ENCODE assay signal across 15 cellular contexts in genomic region chr17:63311416-63311937, GRCh38.
A peak's percentile ranks its signal among the peaks of the same experiment; 100 is the strongest.
DNase-seq lines count a peak whose midpoint lies in the region; ATAC-seq and TF ChIP-seq lines count a peak whose summit lies in the region.
"Had no signal": no experiment of that assay in that cellular context is flagged by ENCODE, and none has a peak within 500 bp of the region (broad histone marks: within the 10 kb centered on the region; RNA-seq: fewer than 3 reads in every experiment).

No MANE protein-coding gene starts in this region.

- peaks cover 7 to 11% of the 10 kb centered on the region in 2 donors for H3K4me1 Mint-ChIP-seq in natural killer cell treated with Interleukin-12 subunit alpha and Interleukin-12 subunit beta and Interleukin-15 and Interleukin-18, amount 100 ng/mL, for 72 hours (ENCODE audit: low read depth in 2 of 2)
- H3K4me1 Mint-ChIP-seq in natural killer cell (no peaks in the 10 kb centered on the region), glutamatergic neuron (ENCODE audit: low read depth, unreplicated experiment) (no peaks in the 10 kb centered on the region)
- peaks cover 11% of the 10 kb centered on the region for H3K4me1 Mint-ChIP-seq in dendritic cell treated with granulocyte-macrophage colony-stimulating factor and Interleukin-4, amounts not matched to agents 40 ng/mL and 50 ng/mL, for 4 days (ENCODE audit: low read depth)

- H3K9me3 Mint-ChIP-seq in natural killer cell treated with Interleukin-12 subunit alpha and Interleukin-12 subunit beta and Interleukin-15 and Interleukin-18, amount 100 ng/mL, for 72 hours: no peaks in the 10 kb centered on the region
- no peaks in the 10 kb centered on the region for H3K9me3 Mint-ChIP-seq in natural killer cell
- H3K9me3 Mint-ChIP-seq in dendritic cell treated with granulocyte-macrophage colony-stimulating factor and Interleukin-4, amounts not matched to agents 40 ng/mL and 50 ng/mL, for 4 days: peaks cover 8% of the 10 kb centered on the region
- no peaks in the 10 kb centered on the region for H3K9me3 Mint-ChIP-seq in glutamatergic neuron (ENCODE audit: unreplicated experiment)
- H3K9me3 Mint-ChIP-seq: CD4-positive, alpha-beta T cell; HFFc6 had no signal

- peaks cover 5% of the 10 kb centered on the region for H3K36me3 Mint-ChIP-seq in natural killer cell treated with Interleukin-12 subunit alpha and Interleukin-12 subunit beta and Interleukin-15 and Interleukin-18, amount 100 ng/mL, for 72 hours
- H3K36me3 Mint-ChIP-seq in natural killer cell: peaks cover 7% of the 10 kb centered on the region
- peaks cover 6% of the 10 kb centered on the region for H3K36me3 Mint-ChIP-seq in dendritic cell treated with granulocyte-macrophage colony-stimulating factor and Interleukin-4, amounts not matched to agents 40 ng/mL and 50 ng/mL, for 4 days (ENCODE audit: low read depth)
- H3K36me3 Mint-ChIP-seq in glutamatergic neuron (ENCODE audit: unreplicated experiment): peaks cover 17% of the 10 kb centered on the region

- no peak for DNase-seq in natural killer cell treated with Interleukin-12 subunit alpha and Interleukin-12 subunit beta and Interleukin-15 and Interleukin-18, amount 100 ng/mL, for 72 hours (ENCODE audit: low spot score)
- DNase-seq in natural killer cell (no peak), MV-4-11 (lab: John Stamatoyannopoulos, UW) (peak; percentile 85), NCI-H2107 treated with DMSO at 0.1 percent for 48 hours (lab: John Stamatoyannopoulos, UW; ENCODE audit: unreplicated experiment) (no peak), glutamatergic neuron (no peak), dedifferentiated amniotic fluid mesenchymal stem cell (ENCODE audit: extremely low spot score) (no peak)
- DNase-seq: ACHN; CD4-positive, alpha-beta T cell; DMS79 treated with DMSO at 0.1 percent for 48 hours; EL; HCEC 1CT; HFFc6 had no signal

- intact Hi-C loops in natural killer cell (cut with micrococcal nuclease): no loop called here
- intact Hi-C loops in dendritic cell treated with granulocyte-macrophage colony-stimulating factor and Interleukin-4, amounts not matched to agents 40 ng/mL and 50 ng/mL, for 4 days (cut with micrococcal nuclease): no loop called here

- TF ChIP-seq CTCF in natural killer cell (IDR thresholded peaks at IDR 0.05): no peak
- TF ChIP-seq CTCF in glutamatergic neuron (IDR thresholded peaks at IDR 0.05; ENCODE audit: partially characterized antibody, unreplicated experiment): no peak

- H3K27ac Mint-ChIP-seq in natural killer cell treated with Interleukin-12 subunit alpha and Interleukin-12 subunit beta and Interleukin-15 and Interleukin-18, amount 100 ng/mL, for 72 hours: peak overlapping the region; percentile 6 to 58
- H3K27ac Mint-ChIP-seq in natural killer cell (no peak overlapping the region), glutamatergic neuron (ENCODE audit: unreplicated experiment) (no peak overlapping the region)
- H3K27ac Mint-ChIP-seq in dendritic cell treated with granulocyte-macrophage colony-stimulating factor and Interleukin-4, amounts not matched to agents 40 ng/mL and 50 ng/mL, for 4 days: peak overlapping the region; percentile 39
- H3K27ac Mint-ChIP-seq: CD4-positive, alpha-beta T cell; HFFc6 had no signal

- H3K27me3 Mint-ChIP-seq in natural killer cell treated with Interleukin-12 subunit alpha and Interleukin-12 subunit beta and Interleukin-15 and Interleukin-18, amount 100 ng/mL, for 72 hours: no peaks in the 10 kb centered on the region
- no peaks in the 10 kb centered on the region for H3K27me3 Mint-ChIP-seq in natural killer cell (ENCODE audit: low read depth in 2 of 2)
- peaks cover 1% of the 10 kb centered on the region for H3K27me3 Mint-ChIP-seq in dendritic cell treated with granulocyte-macrophage colony-stimulating factor and Interleukin-4, amounts not matched to agents 40 ng/mL and 50 ng/mL, for 4 days
- H3K27me3 Mint-ChIP-seq in glutamatergic neuron (ENCODE audit: unreplicated experiment): no peaks in the 10 kb centered on the region
- H3K27me3 Mint-ChIP-seq: CD4-positive, alpha-beta T cell had no signal

- ATAC-seq in natural killer cell treated with Interleukin-12 subunit alpha and Interleukin-12 subunit beta and Interleukin-15 and Interleukin-18, amount 100 ng/mL, for 72 hours: no peak
- ATAC-seq in natural killer cell (no peak), HG03442 (IDR thresholded peaks at IDR 0.05; ENCODE audit: unreplicated experiment) (no peak)
- ATAC-seq: HepG2 had no signal

- H3K4me3 Mint-ChIP-seq in natural killer cell treated with Interleukin-12 subunit alpha and Interleukin-12 subunit beta and Interleukin-15 and Interleukin-18, amount 100 ng/mL, for 72 hours: peak overlapping the region; percentile 52
- H3K4me3 Mint-ChIP-seq in natural killer cell: no peak overlapping the region
- no peak overlapping the region for H3K4me3 Mint-ChIP-seq in dendritic cell treated with granulocyte-macrophage colony-stimulating factor and Interleukin-4, amounts not matched to agents 40 ng/mL and 50 ng/mL, for 4 days
- no peak overlapping the region for H3K4me3 Mint-ChIP-seq in glutamatergic neuron (ENCODE audit: unreplicated experiment)
- H3K4me3 Mint-ChIP-seq: CD4-positive, alpha-beta T cell; HFFc6 had no signal

Comparison
In these comparisons a context has a peak if more than half of its experiments do, and no peak if none do; other contexts are left out.
1. H3K27ac Mint-ChIP-seq: peak in natural killer cell treated with Interleukin-12 subunit alpha and Interleukin-12 subunit beta and Interleukin-15 and Interleukin-18, amount 100 ng/mL, for 72 hours (2 of 2) and dendritic cell treated with granulocyte-macrophage colony-stimulating factor and Interleukin-4, amounts not matched to agents 40 ng/mL and 50 ng/mL, for 4 days (single experiment); none in natural killer cell (0 of 2) and glutamatergic neuron (single experiment).